1 cellular context compared by ENCODE assay signal in genomic region chr10:127034224-127034623, GRCh38.
TF ChIP-seq lines count a peak whose summit lies in the region.

No MANE protein-coding gene starts in this region.

TF ChIP-seq in GM23338, 12 proteins besides CTCF, POLR2A, EP300 and RAD21 (continued from another document):
- TF ChIP-seq ZNF462 (CRISPR knock-in tag; IDR thresholded peaks at IDR 0.05): no peak
- TF ChIP-seq EZH2phosphoT487 (IDR thresholded peaks at IDR 0.05; ENCODE audit: unreplicated experiment): no peak
- no peak for TF ChIP-seq ETS1 (IDR thresholded peaks at IDR 0.05)
